In the genomic region with DNA sequence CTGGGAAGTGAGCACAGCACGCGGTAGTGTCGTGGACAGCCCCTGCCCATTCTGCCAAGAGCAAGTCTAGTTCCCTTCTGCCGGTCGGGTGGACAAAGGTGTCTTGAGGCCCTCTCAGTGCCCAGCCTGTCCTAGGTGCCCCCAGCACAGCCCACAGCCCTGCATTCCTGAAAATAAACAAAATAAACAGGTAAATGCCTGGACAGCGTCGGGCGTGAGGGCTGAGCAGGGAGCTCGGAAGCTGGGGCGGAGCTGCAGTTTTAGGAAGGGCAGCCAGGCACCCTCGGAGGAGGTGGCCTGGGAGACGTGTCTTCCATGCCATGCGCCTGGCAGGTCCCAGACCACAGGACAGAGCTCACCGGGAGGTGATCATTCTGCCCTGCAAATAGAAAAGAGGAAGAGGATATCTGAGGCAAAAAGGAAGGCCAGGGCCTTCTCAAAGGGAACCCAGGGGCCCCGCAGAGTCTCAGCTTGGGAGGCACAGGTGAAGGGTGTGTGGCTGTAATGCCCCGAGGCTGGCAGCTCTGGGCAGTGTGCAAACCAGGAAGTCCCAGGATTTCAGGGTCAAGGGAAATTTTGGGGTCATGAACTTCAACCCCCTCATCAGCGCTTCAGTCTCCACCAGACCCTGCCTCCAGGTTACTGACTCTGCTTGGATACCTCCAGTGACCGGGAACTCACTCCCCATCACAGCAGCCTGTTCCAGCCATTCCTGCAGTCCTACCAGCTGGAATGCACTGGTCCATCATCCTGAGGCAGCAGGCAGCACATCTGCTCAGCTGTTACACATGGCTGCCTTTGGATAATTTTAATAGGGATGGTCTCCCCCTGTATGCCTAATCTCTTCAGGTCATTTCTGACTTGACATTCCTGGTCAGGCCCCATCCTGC, we compare ENCODE assay signal across 1 cellular context.
TF ChIP-seq lines count a peak whose summit lies in the region.

No MANE protein-coding gene starts in this region.

TF ChIP-seq in IMR-90, 13 proteins besides CTCF, POLR2A, EP300 and RAD21:
- TF ChIP-seq RCOR1 (IDR thresholded peaks at IDR 0.05; ENCODE audit: insufficient replicate concordance, low read length) (no peak), SMC3 (IDR thresholded peaks at IDR 0.05; ENCODE audit: low read depth, low read length) (no peak), CEBPB (IDR thresholded peaks at IDR 0.05; ENCODE audit: low read depth, low read length) (no peak), FOS (IDR thresholded peaks at IDR 0.05; ENCODE audit: low read depth, low read length) (no peak), RFX5 (IDR thresholded peaks at IDR 0.05; ENCODE audit: low read depth, low read length) (no peak), MAZ (IDR thresholded peaks at IDR 0.05; ENCODE audit: borderline replicate concordance, low read depth, low read length) (no peak), MXI1 (IDR thresholded peaks at IDR 0.05; ENCODE audit: borderline replicate concordance, low read depth, low read length) (no peak), CHD1 (IDR thresholded peaks at IDR 0.05; ENCODE audit: low read depth, low read length) (no peak)
